ENCODE assay signal across 12 cellular contexts in the genomic region with DNA sequence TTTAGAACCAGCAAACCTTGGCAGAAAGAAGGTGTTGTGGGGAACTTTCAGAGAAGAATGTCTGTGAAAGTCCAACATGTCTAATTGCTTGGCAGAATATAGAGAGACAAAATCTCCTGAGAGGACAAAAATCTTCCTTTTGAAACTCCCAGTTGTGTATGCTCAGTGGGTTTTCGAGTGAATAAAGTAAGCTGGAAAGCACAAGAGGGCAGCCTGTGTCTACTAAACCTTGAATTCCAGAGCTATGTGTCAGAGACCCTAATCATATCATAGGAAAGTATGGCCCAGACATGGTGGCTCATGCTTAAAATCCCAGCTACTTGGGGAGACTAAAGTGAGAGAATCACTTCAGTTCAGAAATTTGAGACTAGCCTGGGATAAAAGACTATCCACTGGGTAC.
DNase-seq lines count a peak whose midpoint lies in the region; FAIRE-seq and TF ChIP-seq lines count a peak whose summit lies in the region.
"Had no signal": no experiment of that assay in that cellular context is flagged by ENCODE, and none has a peak within 500 bp of the region (broad histone marks: within the 10 kb centered on the region; RNA-seq: fewer than 3 reads in every experiment).

No MANE protein-coding gene starts in this region.

- no peak overlapping the region for H2AK5ac ChIP-seq in mesendoderm (ENCODE audit: low read length)

- H3K27ac ChIP-seq in C4-2B = peak overlapping the region; percentile 38; the same call in 1 of the 2 replicates
- H3K27ac ChIP-seq in mammary epithelial cell (ENCODE audit: insufficient read depth, low read depth, low read length) = no peak overlapping the region
- no peak overlapping the region for H3K27ac ChIP-seq in mesendoderm (ENCODE audit: low read depth, low read length)
- H3K27ac ChIP-seq: heart right ventricle had no signal

- H4K20me1 ChIP-seq in mammary epithelial cell (ENCODE audit: insufficient read depth, low read length) = no peaks in the 10 kb centered on the region

- 75% methylated on average over 1 of the region's 1 CpG for whole genome bisulfite sequencing in mammary epithelial cell (ENCODE audit: low coverage, missing lambda C conversion rate)
- no CpG with 5 or more reads among the region's 1 CpG for WGBS in mesendoderm (ENCODE audit: extremely low coverage, insufficient coverage, low lambda C conversion rate)

- no peak overlapping the region for H4K8ac ChIP-seq in mesendoderm (ENCODE audit: low read depth, low read length)

- DNase-seq in LNCaP clone FGC (ENCODE audit: low read depth) = no peak
- DNase-seq in mammary epithelial cell = peak; percentile 43
- peak; percentile 73 for DNase-seq in mesendoderm
- no peak for DNase-seq in GM19239 (ENCODE audit: insufficient read length, low spot score)
- DNase-seq in activated CD4-positive, CD25-positive, alpha-beta regulatory T cell treated with anti-CD3 and anti-CD28 coated beads, Interleukin-2, amount 50 U/mL, for 72 hours = no peak
- no peak for DNase-seq in C1 segment of cervical spinal cord (lab: John Stamatoyannopoulos, UW)
- no peak for DNase-seq in GM10248 (ENCODE audit: extremely low spot score)
- DNase-seq: activated CD4-positive, alpha-beta T cell treated with anti-CD3 and anti-CD28 coated beads for 4 hours; activated naive CD8-positive, alpha-beta T cell treated with anti-CD3 and anti-CD28 coated beads, Interleukin-2, amount 50 U/mL, for 24 hours; heart right ventricle; stimulated activated CD4-positive, alpha-beta T cell treated with anti-CD3 and anti-CD28 coated beads, Interleukin-4, amount 100 ng/mL, for 24 hours had no signal

- no peak overlapping the region for H4K5ac ChIP-seq in mesendoderm (ENCODE audit: low read length)

- no peaks in the 10 kb centered on the region for H3K9me3 ChIP-seq in mammary epithelial cell (replicated peaks; ENCODE audit: insufficient read depth, low read length)
- H3K9me3 ChIP-seq: heart right ventricle had no signal

- in situ Hi-C loops in mammary epithelial cell (cut with MboI; ENCODE audit: low sequenced_read_pairs in 2 of 2) = no loop called here

- no peaks in the 10 kb centered on the region for H3K79me1 ChIP-seq in mesendoderm (ENCODE audit: low read length)

- CTCF ChIA-PET in mammary epithelial cell (lab: Charles Lee; ENCODE audit: low non-redundant PET) (interaction anchor here (1.3 kb wide), 1 partner anchor 237 kb away, joined by 12 read pairs; no protein-coding TSS in a partner anchor), GM10248 (lab: Yijun Ruan, JAX) (interaction anchor here (1.5 kb wide), 1 partner anchor 10 kb away, joined by 6 read pairs; no protein-coding TSS in a partner anchor)

- H3K4me2 ChIP-seq in mammary epithelial cell (ENCODE audit: insufficient read depth, low read depth, low read length) (no peak overlapping the region), mesendoderm (ENCODE audit: low read length) (no peak overlapping the region)

- H3K56ac ChIP-seq in mesendoderm (ENCODE audit: low read length) = no peak overlapping the region

- no peak for FAIRE-seq in GM19239 (lab: Jason Lieb, UNC)

- dilution Hi-C loops in mammary epithelial cell (cut with HindIII; ENCODE audit: low sequenced_read_pairs) = no loop called here

- H3K9ac ChIP-seq in mammary epithelial cell (ENCODE audit: insufficient read depth, low read length) (no peak overlapping the region), mesendoderm (ENCODE audit: low read length) (no peak overlapping the region)

- no peak overlapping the region for H3K23ac ChIP-seq in mesendoderm (ENCODE audit: low read length)

- H3K18ac ChIP-seq in mesendoderm (ENCODE audit: low read length) = no peak overlapping the region

- POLR2A ChIA-PET in GM10248 (lab: Yijun Ruan, JAX) = no interaction called here

- no peak overlapping the region for H2BK5ac ChIP-seq in mesendoderm (ENCODE audit: low read length)

- H3K4ac ChIP-seq in mesendoderm (ENCODE audit: low read depth, low read length) = no peak overlapping the region

- H3K36me3 ChIP-seq in mammary epithelial cell (ENCODE audit: insufficient read depth, low read length) = no peaks in the 10 kb centered on the region
- no peaks in the 10 kb centered on the region for H3K36me3 ChIP-seq in mesendoderm (ENCODE audit: control insufficient read depth, insufficient read depth, low read length)
- H3K36me3 ChIP-seq: heart right ventricle had no signal

- H3K4me3 ChIP-seq in LNCaP clone FGC (ENCODE audit: low read depth, low read length) = no peak overlapping the region
- H3K4me3 ChIP-seq in mammary epithelial cell (replicated peaks in 1 of 3; ENCODE audit: insufficient read depth in 1 of 3, low read depth in 2 of 3, low read length in 3 of 3) = no peak overlapping the region
- H3K4me3 ChIP-seq in mesendoderm (ENCODE audit: low read length) = no peak overlapping the region
- H3K4me3 ChIP-seq: heart right ventricle had no signal

- H3K27me3 ChIP-seq in mammary epithelial cell (ENCODE audit: insufficient read depth, low read length) = no peaks in the 10 kb centered on the region
- no peaks in the 10 kb centered on the region for H3K27me3 ChIP-seq in mesendoderm (ENCODE audit: insufficient read depth, low read length, poor library complexity)
- H3K27me3 ChIP-seq: heart right ventricle had no signal

- no peaks in the 10 kb centered on the region for H3K79me2 ChIP-seq in mammary epithelial cell (ENCODE audit: insufficient read depth, low read length)
- H3K79me2 ChIP-seq in mesendoderm (ENCODE audit: control insufficient read depth, insufficient read depth, low read length) = no peaks in the 10 kb centered on the region

- no peak overlapping the region for H2BK120ac ChIP-seq in mesendoderm (ENCODE audit: low read depth, low read length)

- H3K4me1 ChIP-seq in mammary epithelial cell (ENCODE audit: insufficient read depth, low read length) (no peaks in the 10 kb centered on the region), mesendoderm (ENCODE audit: control insufficient read depth, low read depth, low read length) (no peaks in the 10 kb centered on the region)
- H3K4me1 ChIP-seq: heart right ventricle had no signal

- intact Hi-C loops in mammary epithelial cell (cut with micrococcal nuclease) = loop anchor here (1.0 to 10.0 kb wide), 4 partner anchors 237 to 1935 kb away; a partner anchor contains a TSS

- TF ChIP-seq CTCF in C4-2B (conservative IDR thresholded peaks at IDR 0.05) (peak; percentile 47), LNCaP clone FGC (IDR thresholded peaks at IDR 0.05; ENCODE audit: control insufficient read depth, extremely low read depth, insufficient read depth) (peak; percentile 39), mammary epithelial cell (conservative IDR thresholded peaks at IDR 0.05 in 1 of 2, IDR thresholded peaks at IDR 0.05 in 1 of 2; ENCODE audit: extremely low read depth in 1 of 2, insufficient read depth in 1 of 2, low read depth in 1 of 2, low read length in 2 of 2) (peak; percentile 21 to 30), GM10248 (IDR thresholded peaks at IDR 0.05; ENCODE audit: control extremely low read depth, extremely low read depth, low read depth, missing control alignments) (no peak)

- BruUV-seq in mammary epithelial cell (replicated peaks; lab: Mats Ljungman, UMichigan) = no TSS peak

- H2AFZ ChIP-seq in mammary epithelial cell (ENCODE audit: low read depth, low read length) = peak overlapping the region; percentile 71

- no peak overlapping the region for H2BK15ac ChIP-seq in mesendoderm (replicated peaks; ENCODE audit: low read depth)

Comparison
In these comparisons a context has a peak if more than half of its experiments do, and no peak if none do; other contexts are left out.
1. DNase-seq: peak in mammary epithelial cell (single experiment) and mesendoderm (single experiment); none in LNCaP clone FGC (single experiment), GM19239 (single experiment), activated CD4-positive, CD25-positive, alpha-beta regulatory T cell treated with anti-CD3 and anti-CD28 coated beads, Interleukin-2, amount 50 U/mL, for 72 hours (single experiment), C1 segment of cervical spinal cord (0 of 14) and GM10248 (single experiment).